In the genomic region with DNA sequence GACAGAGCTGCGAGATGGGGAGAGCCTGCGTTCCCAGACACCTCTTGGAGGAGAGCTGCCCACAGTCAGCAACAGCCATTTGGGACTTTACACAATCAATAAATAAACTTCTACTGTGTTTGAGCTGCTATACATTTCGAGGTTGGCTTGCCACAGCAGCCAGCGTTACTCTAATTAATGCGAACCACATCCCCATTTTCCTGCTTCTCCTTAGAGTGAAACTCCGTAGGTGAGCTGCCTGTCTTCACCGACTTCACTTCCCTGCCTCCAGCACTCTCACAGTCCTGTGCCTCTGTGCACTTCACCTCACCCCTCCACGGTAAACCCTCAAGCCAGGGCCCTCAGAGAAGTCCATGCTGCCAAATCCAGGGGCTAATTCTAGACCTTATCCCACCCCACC, we compare ENCODE assay signal across 29 cellular contexts. TPM values are rescaled to one million over a fixed set of nuclear protein-coding genes. Genes with fewer than 3 reads are reported as not detected.
"Had no signal": no experiment of that assay in that cellular context is flagged by ENCODE, and none has a peak within 500 bp of the region (broad histone marks: within the 10 kb centered on the region; RNA-seq: fewer than 3 reads in every experiment).

No MANE protein-coding gene starts in this region.

- H3K27ac Mint-ChIP-seq: activated naive CD4-positive, alpha-beta T cell treated with anti-CD3 and anti-CD28 coated beads for 36 hours; activated T-helper 2 cell treated with anti-CD3 and anti-CD28 coated beads, Interferon-gamma antibody, Interleukin-2, Interleukin-4, amounts not matched to agents 10 μg/mL and 5 μg/mL and 100 μg/mL, durations not matched to agents 14 hours and 24 hours and 36 hours; mesothelial cell of epicardium; natural killer cell; stimulated activated naive CD8-positive, alpha-beta T cell treated with anti-CD3 and anti-CD28 coated beads, Interleukin-15, amount 100 ng/mL, for 72 hours had no signal

- DNase-seq: activated CD4-positive, alpha-beta T cell treated with anti-CD3 and anti-CD28 coated beads for 1 hour; activated CD8-positive, alpha-beta memory T cell treated with anti-CD3 and anti-CD28 coated beads for 24 hours; activated CD8-positive, alpha-beta memory T cell treated with anti-CD3 and anti-CD28 coated beads, Interleukin-2, amount 50 U/mL, for 48 hours; activated naive CD4-positive, alpha-beta T cell treated with anti-CD3 and anti-CD28 coated beads for 36 hours; activated T-cell treated with anti-CD3 and anti-CD28 coated beads, Interleukin-2, amount 50 U/mL, for 4 hours; anterior cingulate cortex; body of pancreas; dermis blood vessel endothelial cell; effector memory CD4-positive, alpha-beta T cell; foreskin keratinocyte; hippocampal formation; left ventricle myocardium inferior; mammary epithelial cell; natural killer cell; stimulated activated CD4-positive, alpha-beta T cell treated with anti-CD3 and anti-CD28 coated beads, Interleukin-1b, Interleukin-23, amount 100 ng/mL, for 48 hours; stimulated activated naive CD8-positive, alpha-beta T cell treated with anti-CD3 and anti-CD28 coated beads, Interleukin-15, amount 100 ng/mL, for 72 hours; T-helper 1 cell; tibial artery had no signal

- H3K4me1 ChIP-seq: body of pancreas, foreskin keratinocyte, pancreas had no signal

- H3K4me3 ChIP-seq: body of pancreas, cardiac muscle cell, left ventricle myocardium inferior, pancreas, skin epidermis, tibial artery had no signal

- H3K36me3 Mint-ChIP-seq: mesothelial cell of epicardium, natural killer cell had no signal

- FAIRE-seq: pancreas had no signal

- H3K27ac ChIP-seq: body of pancreas, cardiac muscle cell, foreskin keratinocyte, left ventricle myocardium inferior, neutrophil, pancreas, skin epidermis, tibial artery had no signal

- H3K27me3 Mint-ChIP-seq: stimulated activated naive CD8-positive, alpha-beta T cell treated with anti-CD3 and anti-CD28 coated beads, Interleukin-15, amount 100 ng/mL, for 72 hours had no signal

- H3K36me3 ChIP-seq: cardiac muscle cell, left ventricle myocardium inferior, neutrophil, pancreas, tibial artery had no signal

- H3K27me3 ChIP-seq: body of pancreas, cardiac muscle cell, neutrophil, pancreas, tibial artery had no signal

- ATAC-seq: activated T-cell treated with anti-CD3 and anti-CD28 coated beads, Interleukin-2, amount 50 U/mL, for 4 hours; body of pancreas; foreskin keratinocyte; natural killer cell; pancreas; right cardiac atrium; stimulated activated naive CD8-positive, alpha-beta T cell treated with anti-CD3 and anti-CD28 coated beads, Interleukin-15, amount 100 ng/mL, for 72 hours had no signal

- H3K4me3 Mint-ChIP-seq: activated naive CD4-positive, alpha-beta T cell treated with anti-CD3 and anti-CD28 coated beads for 36 hours; activated T-cell treated with anti-CD3 and anti-CD28 coated beads, Interleukin-2, amount 50 U/mL, for 4 hours; mesothelial cell of epicardium; natural killer cell; stimulated activated naive CD8-positive, alpha-beta T cell treated with anti-CD3 and anti-CD28 coated beads, Interleukin-15, amount 100 ng/mL, for 72 hours had no signal

- H3K4me1 Mint-ChIP-seq: mesothelial cell of epicardium; natural killer cell; stimulated activated naive CD8-positive, alpha-beta T cell treated with anti-CD3 and anti-CD28 coated beads, Interleukin-15, amount 100 ng/mL, for 72 hours had no signal

- H3K9me3 ChIP-seq: body of pancreas, neutrophil, pancreas had no signal

RNA-seq across cellular contexts. Expression of a gene that starts 5.9 kb away (rescaled TPM):
- total RNA-seq: activated naive CD4-positive, alpha-beta T cell treated with anti-CD3 and anti-CD28 coated beads for 36 hours; activated T-cell treated with anti-CD3 and anti-CD28 coated beads, Interleukin-2, amount 50 U/mL, for 4 hours; activated T-helper 2 cell treated with anti-CD3 and anti-CD28 coated beads, Interferon-gamma antibody, Interleukin-2, Interleukin-4, amounts not matched to agents 10 μg/mL and 5 μg/mL and 100 μg/mL, durations not matched to agents 14 hours and 24 hours and 36 hours; body of pancreas; cardiac muscle cell; dermis blood vessel endothelial cell; foreskin keratinocyte; glomerular endothelial cell; left ventricle myocardium inferior; mammary epithelial cell; mesothelial cell of epicardium; natural killer cell; pancreas; pulmonary artery endothelial cell; right cardiac atrium; urinary bladder had no signal
- polyA plus RNA-seq: cardiac muscle cell, esophagus, foreskin keratinocyte, mammary epithelial cell, pancreas, right cardiac atrium, urinary bladder had no signal

RNA-seq across cellular contexts. Expression of a gene that starts 29.4 kb away (rescaled TPM):
- total RNA-seq: activated T-cell treated with anti-CD3 and anti-CD28 coated beads, Interleukin-2, amount 50 U/mL, for 4 hours; activated T-helper 2 cell treated with anti-CD3 and anti-CD28 coated beads, Interferon-gamma antibody, Interleukin-2, Interleukin-4, amounts not matched to agents 10 μg/mL and 5 μg/mL and 100 μg/mL, durations not matched to agents 14 hours and 24 hours and 36 hours; body of pancreas; cardiac muscle cell; dermis blood vessel endothelial cell; foreskin keratinocyte; glomerular endothelial cell; left ventricle myocardium inferior; mammary epithelial cell; natural killer cell; pulmonary artery endothelial cell; right cardiac atrium; urinary bladder had no signal
- polyA plus RNA-seq: esophagus, foreskin keratinocyte, mammary epithelial cell, right cardiac atrium had no signal
